22 cellular contexts compared by ENCODE assay signal in genomic region chr2:201006704-201007103, GRCh38. TPM values are rescaled to one million over a fixed set of nuclear protein-coding genes. Genes with fewer than 3 reads are reported as not detected.
DNase-seq lines count a peak whose midpoint lies in the region; ATAC-seq, FAIRE-seq and TF ChIP-seq lines count a peak whose summit lies in the region.
"Had no signal": no experiment of that assay in that cellular context is flagged by ENCODE, and none has a peak within 500 bp of the region (broad histone marks: within the 10 kb centered on the region; RNA-seq: fewer than 3 reads in every experiment).

No MANE protein-coding gene starts in this region.

- no peak overlapping the region for H3K9ac ChIP-seq in HepG2 (ENCODE audit: insufficient read depth, low read depth, low read length)

- DNase-seq in DMS53 (lab: John Stamatoyannopoulos, UW) (peak; percentile 25), DMS53 treated with DMSO at 0.1 percent for 48 hours (lab: John Stamatoyannopoulos, UW; ENCODE audit: unreplicated experiment) (no peak), body of pancreas (no peak), HepG2 (ENCODE audit: low spot score) (peak; percentile 7), RWPE1 (ENCODE audit: low spot score) (no peak), NCI-H226 (no peak)
- DNase-seq in activated naive CD4-positive, alpha-beta T cell treated with anti-CD3 and anti-CD28 coated beads, Interleukin-2, amount 50 U/mL, for 72 hours (ENCODE audit: low spot score in 2 of 2): no peak
- DNase-seq: 8988T; CD8-positive, alpha-beta memory T cell; DMS79 treated with DMSO at 0.1 percent for 48 hours; Karpas-422; MV-4-11; NCI-H1105 treated with DMSO at 0.1 percent for 48 hours; NCI-H1694; NCI-H2081; NCI-H2171; NCI-H524 treated with DMSO at 0.1 percent for 48 hours; OCI-M1; Right ventricle myocardium superior had no signal

- H3K4me3 ChIP-seq in body of pancreas (no peak overlapping the region), HepG2 (replicated peaks in 1 of 3; ENCODE audit: insufficient read depth in 1 of 3, low read depth in 2 of 3, low read length in 3 of 3) (no peak overlapping the region)

- H3K4me2 ChIP-seq in HepG2 (ENCODE audit: low read depth, low read length): no peak overlapping the region

- BruUV-seq in HepG2 (replicated peaks; lab: Mats Ljungman, UMichigan): no TSS peak

- H3K27ac ChIP-seq in body of pancreas: no peak overlapping the region
- peak overlapping the region; percentile 64 for H3K27ac ChIP-seq in HepG2 (ENCODE audit: extremely low read length, insufficient read depth, low read length)
- no peak overlapping the region for H3K27ac ChIP-seq in RWPE1
- H3K27ac ChIP-seq: C4-2B had no signal

- ATAC-seq in body of pancreas (peak; percentile 53), HepG2 (no peak), GM19463 (IDR thresholded peaks at IDR 0.05; ENCODE audit: unreplicated experiment) (no peak)
- ATAC-seq in activated naive CD4-positive, alpha-beta T cell treated with anti-CD3 and anti-CD28 coated beads, Interleukin-2, amount 50 U/mL, for 72 hours: no peak

- CTCF ChIA-PET in HepG2 (lab: Yijun Ruan, JAX; ENCODE audit: low intra/inter-chr PET ratio, low total read pairs) (no interaction called here), RWPE1 (lab: Yijun Ruan, JAX) (no interaction called here)

- TF ChIP-seq POLR2A in body of pancreas (IDR thresholded peaks at IDR 0.05) (no peak), HepG2 (IDR thresholded peaks at IDR 0.05; ENCODE audit: insufficient read depth in 1 of 2, low read depth in 2 of 2, low read length in 2 of 2) (no peak)

- intact Hi-C loops in body of pancreas (cut with DNase I) (no loop called here), HepG2 (cut with micrococcal nuclease; ENCODE audit: unreplicated experiment) (loop anchor here (2.0 kb wide), 1 partner anchor 50 kb away; no protein-coding TSS in a partner anchor)

- H3K27me3 ChIP-seq in body of pancreas (no peaks in the 10 kb centered on the region), HepG2 (ENCODE audit: control insufficient read depth in 1 of 2, insufficient read depth in 2 of 2, low read length in 2 of 2) (no peaks in the 10 kb centered on the region)

- peaks cover 14% of the 10 kb centered on the region for H3K4me1 ChIP-seq in body of pancreas
- peaks cover 28% of the 10 kb centered on the region for H3K4me1 ChIP-seq in HepG2 (ENCODE audit: insufficient read depth, low read length)

- in situ Hi-C loops in HepG2 (cut with HindIII; ENCODE audit: extremely low pct_ligation_motif_present, low pct_unique_long_range_greater_than_20kb): loop anchor here (5.0 kb wide), 1 partner anchor 51 kb away; no protein-coding TSS in a partner anchor

- H3K9me3 ChIP-seq in body of pancreas (peaks cover 0 to 3% (median 0%) of the 10 kb centered on the region in 3 donors), HepG2 (ENCODE audit: low read length) (no peaks in the 10 kb centered on the region)

- H3K27ac Mint-ChIP-seq in activated naive CD4-positive, alpha-beta T cell treated with anti-CD3 and anti-CD28 coated beads, Interleukin-2, amount 50 U/mL, for 72 hours: no peak overlapping the region

- no peaks in the 10 kb centered on the region for H3K79me2 ChIP-seq in HepG2 (ENCODE audit: insufficient read depth, low read length)

- H3K36me3 Mint-ChIP-seq in activated naive CD4-positive, alpha-beta T cell treated with anti-CD3 and anti-CD28 coated beads, Interleukin-2, amount 50 U/mL, for 72 hours: no peaks in the 10 kb centered on the region

- no peaks in the 10 kb centered on the region for H4K20me1 ChIP-seq in HepG2 (ENCODE audit: insufficient read depth, low read length)

- no peak overlapping the region for H2AFZ ChIP-seq in HepG2 (ENCODE audit: low read length)

- TF ChIP-seq CTCF in body of pancreas (IDR thresholded peaks at IDR 0.05) (no peak), HepG2 (CRISPR knock-in tag; IDR thresholded peaks at IDR 0.05) (no peak), RWPE1 (conservative IDR thresholded peaks at IDR 0.05; ENCODE audit: low read depth) (no peak)

- TF ChIP-seq EP300 in HepG2 (IDR thresholded peaks at IDR 0.05; ENCODE audit: low read depth in 2 of 2, low read length in 2 of 2) (no peak), HepG2 (CRISPR knock-in tag; IDR thresholded peaks at IDR 0.05; ENCODE audit: borderline replicate concordance) (no peak)

- no peak for TF ChIP-seq RAD21 in HepG2 (CRISPR knock-in tag; IDR thresholded peaks at IDR 0.05)

- POLR2A ChIA-PET in HepG2 (lab: Yijun Ruan, JAX): interaction anchor here (1.4 to 2.6 kb wide), 4 partner anchors 43 to 142 kb away, joined by 3 to 28 read pairs (median 10); partner anchors contain the start of genes CLK1, NIF3L1, ORC2 and PPIL3
- POLR2A ChIA-PET in RWPE1 (lab: Yijun Ruan, JAX; ENCODE audit: low non-redundant PET): no interaction called here

- FAIRE-seq in HepG2 (lab: Jason Lieb, UNC): no peak
- FAIRE-seq: H1 had no signal

- H3K36me3 ChIP-seq in body of pancreas (replicated peaks in 1 of 2; ENCODE audit: insufficient read depth in 1 of 2, low read depth in 2 of 2) (no peaks in the 10 kb centered on the region), HepG2 (replicated peaks in 1 of 2; ENCODE audit: control insufficient read depth in 1 of 2, insufficient read depth in 2 of 2, low read length in 2 of 2) (peaks cover 0 to 6% of the 10 kb centered on the region in 2 experiments; a peak in 1 of 5 replicates)

- no peaks in the 10 kb centered on the region for H3K9me3 Mint-ChIP-seq in activated naive CD4-positive, alpha-beta T cell treated with anti-CD3 and anti-CD28 coated beads, Interleukin-2, amount 50 U/mL, for 72 hours
- H3K9me3 Mint-ChIP-seq: CD8-positive, alpha-beta memory T cell had no signal

TF ChIP-seq in HepG2, 621 proteins besides CTCF, POLR2A, EP300 and RAD21:
- peak; percentile 81; the same call in 1 of the 2 replicates for TF ChIP-seq HNRNPUL1 (IDR thresholded peaks at IDR 0.05; ENCODE audit: low read depth, low read length)
- TF ChIP-seq PPARG (CRISPR knock-in tag; conservative IDR thresholded peaks at IDR 0.05): no peak

RNA-seq across cellular contexts. Expression of gene ORC2, which starts 43.2 kb away (rescaled TPM):
- total RNA-seq in body of pancreas (10 to 100 TPM in 1 of 2 donors, 1 to 10 TPM in 1; 9.2 to 17.1 TPM), HepG2 (2016; rRNA removed; fragmentation: Illumina TruSeq; extraction: Trizol) (58.3 and 73.5 TPM in 2 replicates)
- 35.1 and 42.3 TPM in 2 replicates for total RNA-seq in HepG2 (2016; cell fraction: cytosol; rRNA removed; fragmentation: Illumina TruSeq; extraction: Trizol; ENCODE audit: low read depth)
- total RNA-seq in HepG2 (2016; cell fraction: insoluble cytoplasmic fraction; rRNA removed; fragmentation: Illumina TruSeq; extraction: Trizol): 57.9 and 72.3 TPM in 2 replicates
- total RNA-seq in HepG2 (2016; cell fraction: membrane; rRNA removed; fragmentation: Illumina TruSeq; extraction: Trizol): 23.7 and 25.8 TPM in 2 replicates
- 84.7 and 104 TPM in 2 replicates for total RNA-seq in HepG2 (2016; cell fraction: nucleus; rRNA removed; fragmentation: Illumina TruSeq; extraction: Trizol)
- 17.8 and 19.3 TPM in 2 replicates for polyA plus RNA-seq in HepG2 (2011; rRNA removed)
- polyA plus RNA-seq in HepG2 (2011; cell fraction: cytosol; rRNA removed): 3.8 and 5.6 TPM in 2 replicates
- polyA plus RNA-seq in HepG2 (2011; cell fraction: nucleus; rRNA removed): 56.9 and 65.1 TPM in 2 replicates
- polyA plus RNA-seq in HepG2 (2012): 31.7 and 53.3 TPM in 2 replicates
- 2.8 and 3.0 TPM in 2 replicates for polyA plus RNA-seq in HepG2 (2016; cell fraction: cytosol; fragmentation: Illumina TruSeq; extraction: Trizol; ENCODE audit: low read depth)
- 49.7 and 56.0 TPM in 2 replicates for polyA plus RNA-seq in HepG2 (2016; cell fraction: insoluble cytoplasmic fraction; fragmentation: Illumina TruSeq; extraction: Trizol; ENCODE audit: low read depth)
- 6.0 and 6.1 TPM in 2 replicates for polyA plus RNA-seq in HepG2 (2016; cell fraction: membrane; fragmentation: Illumina TruSeq; extraction: Trizol; ENCODE audit: low read depth)
- 194 and 196 TPM in 2 replicates for polyA plus RNA-seq in HepG2 (2016; cell fraction: nucleus; fragmentation: Illumina TruSeq; extraction: Trizol; ENCODE audit: insufficient read depth, low read depth)
- 4.6 and 6.1 TPM in 2 replicates for polyA minus RNA-seq in HepG2 (2011; rRNA and poly(A)+ RNA removed; ENCODE audit: low replicate concordance)
- 9.2 and 14.9 TPM in 2 replicates for polyA minus RNA-seq in HepG2 (2011; cell fraction: cytosol; rRNA and poly(A)+ RNA removed)
- polyA minus RNA-seq in HepG2 (2011; cell fraction: nucleus; rRNA and poly(A)+ RNA removed): 48.9 and 55.0 TPM in 2 replicates
- total RNA-seq in activated naive CD4-positive, alpha-beta T cell treated with anti-CD3 and anti-CD28 coated beads, Interleukin-2, amount 50 U/mL, for 72 hours: 10 to 100 TPM; 74.6 to 88.0 TPM

Comparison
In these comparisons a context has a peak if more than half of its experiments do, and no peak if none do; other contexts are left out.
1. DNase-seq: peak in DMS53 (single experiment) and HepG2 (single experiment); none in DMS53 treated with DMSO at 0.1 percent for 48 hours (single experiment), body of pancreas (0 of 4), RWPE1 (single experiment), NCI-H226 (single experiment) and activated naive CD4-positive, alpha-beta T cell treated with anti-CD3 and anti-CD28 coated beads, Interleukin-2, amount 50 U/mL, for 72 hours (0 of 2).